22 cellular contexts compared by ENCODE assay signal in the genomic region with DNA sequence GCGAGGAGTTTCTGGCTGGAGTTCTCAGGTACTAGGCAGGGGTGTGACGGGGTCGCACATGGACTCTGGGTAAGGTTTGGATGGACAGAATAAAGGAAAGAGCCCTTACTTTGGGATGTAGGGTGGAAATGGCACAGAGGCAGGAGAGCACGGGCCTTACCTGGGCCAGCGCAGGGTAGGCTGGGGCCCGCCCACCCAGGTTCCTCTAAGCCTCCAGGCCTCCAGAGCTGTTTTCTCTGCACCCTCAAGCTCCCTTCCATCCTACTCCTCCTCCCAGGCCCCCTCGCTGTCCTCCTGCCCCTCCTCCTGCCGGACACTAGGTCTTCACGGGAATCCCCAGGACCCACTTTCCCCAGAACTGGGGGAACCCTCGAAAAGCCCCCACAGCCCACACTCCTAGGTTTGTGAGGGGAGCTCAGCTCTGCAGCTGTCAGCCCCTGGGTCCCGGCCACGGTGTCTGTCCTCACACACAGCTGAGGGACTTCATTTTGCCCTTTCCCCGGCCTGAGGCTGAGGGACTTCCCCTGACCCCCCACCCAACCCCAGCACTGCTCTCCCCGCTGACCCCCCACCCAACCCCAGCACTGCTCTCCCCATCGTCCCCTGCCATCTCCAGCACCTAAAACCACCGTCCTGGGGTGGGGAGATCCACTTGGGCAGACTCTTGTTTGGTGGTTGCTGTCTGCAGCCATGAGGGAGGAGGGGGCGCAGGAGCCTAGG. TPM values are rescaled to one million over a fixed set of nuclear protein-coding genes. Genes with fewer than 3 reads are reported as not detected.
DNase-seq lines count a peak whose midpoint lies in the region; TF ChIP-seq lines count a peak whose summit lies in the region.
"Had no signal": no experiment of that assay in that cellular context is flagged by ENCODE, and none has a peak within 500 bp of the region (broad histone marks: within the 10 kb centered on the region; RNA-seq: fewer than 3 reads in every experiment).

No MANE protein-coding gene starts in this region.

- no peaks in the 10 kb centered on the region for H3K36me3 Mint-ChIP-seq in endodermal cell (ENCODE audit: low read depth)
- H3K36me3 Mint-ChIP-seq in progenitor cell of endocrine pancreas (ENCODE audit: insufficient read depth) = no peaks in the 10 kb centered on the region
- H3K36me3 Mint-ChIP-seq: CD8-positive, alpha-beta T cell; mesothelial cell of epicardium; natural killer cell treated with Interleukin-12 subunit alpha and Interleukin-12 subunit beta and Interleukin-15 and Interleukin-18, amount 100 ng/mL, for 72 hours had no signal

- no peaks in the 10 kb centered on the region for H3K4me1 ChIP-seq in endodermal cell (ENCODE audit: control insufficient read depth, insufficient read depth, low read length)
- H3K4me1 ChIP-seq: gastrocnemius medialis, tibial nerve had no signal

- H3K27me3 Mint-ChIP-seq in endodermal cell (ENCODE audit: insufficient read depth) (peaks cover 13% of the 10 kb centered on the region), progenitor cell of endocrine pancreas (peaks cover 26% of the 10 kb centered on the region)

- no peak overlapping the region for H3K4me3 ChIP-seq in H7 (ENCODE audit: insufficient read depth, low read depth, low read length)
- no peak overlapping the region for H3K4me3 ChIP-seq in endodermal cell (ENCODE audit: low read length)
- H3K4me3 ChIP-seq: gastrocnemius medialis, tibial nerve had no signal

- H3K9me3 ChIP-seq in endodermal cell (ENCODE audit: control insufficient read depth, low read length) = no peaks in the 10 kb centered on the region
- H3K9me3 ChIP-seq: gastrocnemius medialis had no signal

- no peak for TF ChIP-seq CTCF in endodermal cell (conservative IDR thresholded peaks at IDR 0.05)
- no peak for TF ChIP-seq CTCF in progenitor cell of endocrine pancreas (IDR thresholded peaks at IDR 0.05; ENCODE audit: unreplicated experiment)

- H3K36me3 ChIP-seq in H7 (replicated peaks; ENCODE audit: control insufficient read depth, insufficient read depth, low read length) (no peaks in the 10 kb centered on the region), endodermal cell (ENCODE audit: control insufficient read depth, insufficient read depth, low read length) (no peaks in the 10 kb centered on the region)
- H3K36me3 ChIP-seq: gastrocnemius medialis, tibial nerve had no signal

- 90 to 97% methylated on average over 6 to 14 of the region's 17 CpGs for WGBS in endodermal cell (ENCODE audit: insufficient coverage in 1 of 2, insufficient read length in 1 of 2), 2 experiments

- no peak overlapping the region for H3K4me3 Mint-ChIP-seq in endodermal cell
- H3K4me3 Mint-ChIP-seq in progenitor cell of endocrine pancreas (ENCODE audit: low read depth) = no peak overlapping the region
- H3K4me3 Mint-ChIP-seq: CD8-positive, alpha-beta T cell; central memory CD8-positive, alpha-beta T cell; mesothelial cell of epicardium; natural killer cell treated with Interleukin-12 subunit alpha and Interleukin-12 subunit beta and Interleukin-15 and Interleukin-18, amount 100 ng/mL, for 72 hours; T-helper 1 cell treated with Interleukin-12 subunit alpha and Interleukin-12 subunit beta and Interleukin-4 antibody, amounts not matched to agents 30 μg/mL and 1 μg/mL, for 36 hours had no signal

- no peak overlapping the region for H3K27ac ChIP-seq in endodermal cell (ENCODE audit: low read depth, low read length)
- H3K27ac ChIP-seq: gastrocnemius medialis, tibial nerve, VCaP had no signal

- H3K27me3 ChIP-seq in H7 (ENCODE audit: control insufficient read depth, insufficient read depth, low read length) = no peaks in the 10 kb centered on the region
- H3K27me3 ChIP-seq in endodermal cell (ENCODE audit: control insufficient read depth, insufficient read depth, low read length, poor library complexity, severe bottlenecking) = no peaks in the 10 kb centered on the region
- H3K27me3 ChIP-seq: tibial nerve had no signal

- no peaks in the 10 kb centered on the region for H3K9me3 Mint-ChIP-seq in endodermal cell
- H3K9me3 Mint-ChIP-seq in progenitor cell of endocrine pancreas (ENCODE audit: low read depth) = no peaks in the 10 kb centered on the region
- H3K9me3 Mint-ChIP-seq: central memory CD8-positive, alpha-beta T cell; natural killer cell treated with Interleukin-12 subunit alpha and Interleukin-12 subunit beta and Interleukin-15 and Interleukin-18, amount 100 ng/mL, for 72 hours; T-helper 1 cell treated with Interleukin-12 subunit alpha and Interleukin-12 subunit beta and Interleukin-4 antibody, amounts not matched to agents 30 μg/mL and 1 μg/mL, for 36 hours had no signal

- H3K27ac Mint-ChIP-seq in endodermal cell (no peak overlapping the region), progenitor cell of endocrine pancreas (peak overlapping the region; percentile 42)
- H3K27ac Mint-ChIP-seq: CD8-positive, alpha-beta T cell; mesothelial cell of epicardium; natural killer cell treated with Interleukin-12 subunit alpha and Interleukin-12 subunit beta and Interleukin-15 and Interleukin-18, amount 100 ng/mL, for 72 hours; T-helper 1 cell treated with Interleukin-12 subunit alpha and Interleukin-12 subunit beta and Interleukin-4 antibody, amounts not matched to agents 30 μg/mL and 1 μg/mL, for 36 hours had no signal

- peak; percentile 57 for DNase-seq in D341Med (ENCODE audit: low spot score)
- DNase-seq in H7 = peak; percentile 70
- peak; percentile 44 for DNase-seq in endodermal cell
- DNase-seq in progenitor cell of endocrine pancreas (ENCODE audit: low spot score, unreplicated experiment) = no peak
- DNase-seq in stimulated activated CD4-positive, alpha-beta T cell treated with anti-CD3 and anti-CD28 coated beads, Interleukin-4, amount 100 ng/mL, for 1 hour = no peak
- no peak for DNase-seq in DMS 273 (lab: John Stamatoyannopoulos, UW; ENCODE audit: unreplicated experiment)
- no peak for DNase-seq in DMS114 treated with DMSO at 0.1 percent for 48 hours (lab: John Stamatoyannopoulos, UW; ENCODE audit: unreplicated experiment)
- no peak for DNase-seq in NCI-H345 treated with DMSO at 0.1 percent for 48 hours (lab: John Stamatoyannopoulos, UW; ENCODE audit: unreplicated experiment)
- DNase-seq: activated CD4-positive, alpha-beta T cell treated with anti-CD3 and anti-CD28 coated beads, Interleukin-2, amount 50 U/mL, for 4 hours; activated naive CD4-positive, alpha-beta T cell; activated T-cell treated with anti-CD3 and anti-CD28 coated beads for 4 hours; CD8-positive, alpha-beta T cell; kidney glomerular epithelial cell; NCI-H526 treated with DMSO at 0.1 percent for 48 hours; SIG-M5 had no signal

- no peak overlapping the region for H3K9ac ChIP-seq in endodermal cell (ENCODE audit: extremely low read depth, low read length, poor library complexity, severe bottlenecking)

- H3K4me1 Mint-ChIP-seq in endodermal cell (no peaks in the 10 kb centered on the region), progenitor cell of endocrine pancreas (ENCODE audit: low read depth) (peaks cover 2% of the 10 kb centered on the region)
- H3K4me1 Mint-ChIP-seq: central memory CD8-positive, alpha-beta T cell had no signal

RNA-seq across cellular contexts. Expression of a gene that starts 53.0 kb away (rescaled TPM):
- total RNA-seq in H7 (2014; rRNA removed; shearing (Covaris generic)) = 3.9 and 4.7 TPM in 2 replicates
- 1 to 10 TPM; 6.6 to 9.8 TPM for total RNA-seq in endodermal cell
- polyA plus RNA-seq in endodermal cell (2013, experiment 1 of 2) = 4.2 TPM
- polyA plus RNA-seq in endodermal cell (2013, experiment 2 of 2) = 4.7 TPM
- 1.8 and 3.6 TPM in 2 replicates for total RNA-seq in progenitor cell of endocrine pancreas

Comparison
In these comparisons a context has a peak if more than half of its experiments do, and no peak if none do; other contexts are left out.
1. DNase-seq: peak in D341Med (single experiment), H7 (single experiment) and endodermal cell (single experiment); none in progenitor cell of endocrine pancreas (single experiment), stimulated activated CD4-positive, alpha-beta T cell treated with anti-CD3 and anti-CD28 coated beads, Interleukin-4, amount 100 ng/mL, for 1 hour (single experiment), DMS 273 (single experiment), DMS114 treated with DMSO at 0.1 percent for 48 hours (single experiment) and NCI-H345 treated with DMSO at 0.1 percent for 48 hours (single experiment).